ENCODE assay signal across 1 cellular context in the genomic region with DNA sequence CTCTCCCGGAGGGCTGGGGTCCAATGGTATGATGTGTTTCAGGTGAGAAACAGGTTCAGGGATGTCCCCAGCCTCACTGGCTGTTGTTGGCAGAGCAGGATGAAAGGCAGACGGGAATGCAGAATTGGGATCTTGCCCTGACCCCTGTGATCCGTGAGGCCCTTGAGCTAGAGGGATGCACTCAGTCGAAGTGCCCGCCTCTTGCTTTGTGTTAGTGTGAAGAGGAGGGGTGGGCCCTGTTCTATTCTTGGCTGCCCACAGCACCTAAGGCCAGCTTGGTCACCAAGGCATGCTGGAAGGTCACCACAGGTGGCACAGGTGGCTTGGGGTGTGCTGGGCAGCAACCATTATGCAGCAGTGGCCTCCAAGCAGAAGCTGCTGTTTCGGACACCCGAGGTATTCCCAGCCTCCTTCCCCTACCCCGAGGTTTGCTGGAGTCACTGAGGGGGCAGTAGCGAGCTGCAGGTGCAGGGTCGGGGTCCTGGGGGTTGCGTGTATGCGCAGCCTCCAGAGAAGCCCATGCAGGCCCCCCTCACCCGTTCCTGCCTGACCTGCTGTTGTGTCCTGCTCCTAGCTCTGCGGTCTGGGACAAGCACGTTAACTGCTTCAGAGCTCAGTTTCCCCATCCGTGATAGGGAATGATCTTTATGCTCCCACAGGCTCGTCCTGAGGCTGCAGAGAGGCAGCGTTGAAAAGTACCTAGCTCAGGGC.
TF ChIP-seq lines count a peak whose summit lies in the region.

No MANE protein-coding gene starts in this region.

TF ChIP-seq in GM23338, 12 proteins besides CTCF, POLR2A, EP300 and RAD21:
- TF ChIP-seq, protein P1, sequence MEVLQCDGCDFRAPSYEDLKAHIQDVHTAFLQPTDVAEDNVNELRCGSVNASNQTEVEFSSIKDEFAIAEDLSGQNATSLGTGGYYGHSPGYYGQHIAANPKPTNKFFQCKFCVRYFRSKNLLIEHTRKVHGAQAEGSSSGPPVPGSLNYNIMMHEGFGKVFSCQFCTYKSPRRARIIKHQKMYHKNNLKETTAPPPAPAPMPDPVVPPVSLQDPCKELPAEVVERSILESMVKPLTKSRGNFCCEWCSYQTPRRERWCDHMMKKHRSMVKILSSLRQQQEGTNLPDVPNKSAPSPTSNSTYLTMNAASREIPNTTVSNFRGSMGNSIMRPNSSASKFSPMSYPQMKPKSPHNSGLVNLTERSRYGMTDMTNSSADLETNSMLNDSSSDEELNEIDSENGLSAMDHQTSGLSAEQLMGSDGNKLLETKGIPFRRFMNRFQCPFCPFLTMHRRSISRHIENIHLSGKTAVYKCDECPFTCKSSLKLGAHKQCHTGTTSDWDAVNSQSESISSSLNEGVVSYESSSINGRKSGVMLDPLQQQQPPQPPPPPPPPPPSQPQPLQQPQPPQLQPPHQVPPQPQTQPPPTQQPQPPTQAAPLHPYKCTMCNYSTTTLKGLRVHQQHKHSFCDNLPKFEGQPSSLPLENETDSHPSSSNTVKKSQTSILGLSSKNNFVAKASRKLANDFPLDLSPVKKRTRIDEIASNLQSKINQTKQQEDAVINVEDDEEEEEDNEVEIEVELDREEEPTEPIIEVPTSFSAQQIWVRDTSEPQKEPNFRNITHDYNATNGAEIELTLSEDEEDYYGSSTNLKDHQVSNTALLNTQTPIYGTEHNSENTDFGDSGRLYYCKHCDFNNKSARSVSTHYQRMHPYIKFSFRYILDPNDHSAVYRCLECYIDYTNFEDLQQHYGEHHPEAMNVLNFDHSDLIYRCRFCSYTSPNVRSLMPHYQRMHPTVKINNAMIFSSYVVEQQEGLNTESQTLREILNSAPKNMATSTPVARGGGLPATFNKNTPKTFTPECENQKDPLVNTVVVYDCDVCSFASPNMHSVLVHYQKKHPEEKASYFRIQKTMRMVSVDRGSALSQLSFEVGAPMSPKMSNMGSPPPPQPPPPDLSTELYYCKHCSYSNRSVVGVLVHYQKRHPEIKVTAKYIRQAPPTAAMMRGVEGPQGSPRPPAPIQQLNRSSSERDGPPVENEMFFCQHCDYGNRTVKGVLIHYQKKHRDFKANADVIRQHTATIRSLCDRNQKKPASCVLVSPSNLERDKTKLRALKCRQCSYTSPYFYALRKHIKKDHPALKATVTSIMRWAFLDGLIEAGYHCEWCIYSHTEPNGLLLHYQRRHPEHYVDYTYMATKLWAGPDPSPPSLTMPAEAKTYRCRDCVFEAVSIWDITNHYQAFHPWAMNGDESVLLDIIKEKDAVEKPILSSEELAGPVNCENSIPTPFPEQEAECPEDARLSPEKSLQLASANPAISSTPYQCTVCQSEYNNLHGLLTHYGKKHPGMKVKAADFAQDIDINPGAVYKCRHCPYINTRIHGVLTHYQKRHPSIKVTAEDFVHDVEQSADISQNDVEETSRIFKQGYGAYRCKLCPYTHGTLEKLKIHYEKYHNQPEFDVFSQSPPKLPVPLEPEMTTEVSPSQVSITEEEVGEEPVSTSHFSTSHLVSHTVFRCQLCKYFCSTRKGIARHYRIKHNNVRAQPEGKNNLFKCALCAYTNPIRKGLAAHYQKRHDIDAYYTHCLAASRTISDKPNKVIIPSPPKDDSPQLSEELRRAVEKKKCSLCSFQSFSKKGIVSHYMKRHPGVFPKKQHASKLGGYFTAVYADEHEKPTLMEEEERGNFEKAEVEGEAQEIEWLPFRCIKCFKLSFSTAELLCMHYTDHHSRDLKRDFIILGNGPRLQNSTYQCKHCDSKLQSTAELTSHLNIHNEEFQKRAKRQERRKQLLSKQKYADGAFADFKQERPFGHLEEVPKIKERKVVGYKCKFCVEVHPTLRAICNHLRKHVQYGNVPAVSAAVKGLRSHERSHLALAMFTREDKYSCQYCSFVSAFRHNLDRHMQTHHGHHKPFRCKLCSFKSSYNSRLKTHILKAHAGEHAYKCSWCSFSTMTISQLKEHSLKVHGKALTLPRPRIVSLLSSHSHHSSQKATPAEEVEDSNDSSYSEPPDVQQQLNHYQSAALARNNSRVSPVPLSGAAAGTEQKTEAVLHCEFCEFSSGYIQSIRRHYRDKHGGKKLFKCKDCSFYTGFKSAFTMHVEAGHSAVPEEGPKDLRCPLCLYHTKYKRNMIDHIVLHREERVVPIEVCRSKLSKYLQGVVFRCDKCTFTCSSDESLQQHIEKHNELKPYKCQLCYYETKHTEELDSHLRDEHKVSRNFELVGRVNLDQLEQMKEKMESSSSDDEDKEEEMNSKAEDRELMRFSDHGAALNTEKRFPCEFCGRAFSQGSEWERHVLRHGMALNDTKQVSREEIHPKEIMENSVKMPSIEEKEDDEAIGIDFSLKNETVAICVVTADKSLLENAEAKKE (CRISPR knock-in tag; IDR thresholded peaks at IDR 0.05), result no peak
- no peak for TF ChIP-seq POLR2AphosphoS5 (IDR thresholded peaks at IDR 0.05; ENCODE audit: low read depth)
- TF ChIP-seq JUNB (IDR thresholded peaks at IDR 0.05; ENCODE audit: unreplicated experiment), result no peak
- no peak for TF ChIP-seq CREB1 (CRISPR knock-in tag; IDR thresholded peaks at IDR 0.05; ENCODE audit: low read depth)
- no peak for TF ChIP-seq EZH2phosphoT487 (IDR thresholded peaks at IDR 0.05; ENCODE audit: unreplicated experiment)
- no peak for TF ChIP-seq ZNF331 (CRISPR knock-in tag; IDR thresholded peaks at IDR 0.05; ENCODE audit: low read depth)
- TF ChIP-seq NANOG (IDR thresholded peaks at IDR 0.05; ENCODE audit: borderline replicate concordance), result no peak
- no peak for TF ChIP-seq ZNF114 (CRISPR knock-in tag; IDR thresholded peaks at IDR 0.05)
- TF ChIP-seq STAT1 (IDR thresholded peaks at IDR 0.05; ENCODE audit: unreplicated experiment), result no peak
- TF ChIP-seq, protein P2, sequence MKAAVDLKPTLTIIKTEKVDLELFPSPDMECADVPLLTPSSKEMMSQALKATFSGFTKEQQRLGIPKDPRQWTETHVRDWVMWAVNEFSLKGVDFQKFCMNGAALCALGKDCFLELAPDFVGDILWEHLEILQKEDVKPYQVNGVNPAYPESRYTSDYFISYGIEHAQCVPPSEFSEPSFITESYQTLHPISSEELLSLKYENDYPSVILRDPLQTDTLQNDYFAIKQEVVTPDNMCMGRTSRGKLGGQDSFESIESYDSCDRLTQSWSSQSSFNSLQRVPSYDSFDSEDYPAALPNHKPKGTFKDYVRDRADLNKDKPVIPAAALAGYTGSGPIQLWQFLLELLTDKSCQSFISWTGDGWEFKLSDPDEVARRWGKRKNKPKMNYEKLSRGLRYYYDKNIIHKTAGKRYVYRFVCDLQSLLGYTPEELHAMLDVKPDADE (IDR thresholded peaks at IDR 0.05), result no peak
- TF ChIP-seq EZH2 (IDR thresholded peaks at IDR 0.05; ENCODE audit: low read depth, unreplicated experiment), result no peak
- TF ChIP-seq, protein P3, sequence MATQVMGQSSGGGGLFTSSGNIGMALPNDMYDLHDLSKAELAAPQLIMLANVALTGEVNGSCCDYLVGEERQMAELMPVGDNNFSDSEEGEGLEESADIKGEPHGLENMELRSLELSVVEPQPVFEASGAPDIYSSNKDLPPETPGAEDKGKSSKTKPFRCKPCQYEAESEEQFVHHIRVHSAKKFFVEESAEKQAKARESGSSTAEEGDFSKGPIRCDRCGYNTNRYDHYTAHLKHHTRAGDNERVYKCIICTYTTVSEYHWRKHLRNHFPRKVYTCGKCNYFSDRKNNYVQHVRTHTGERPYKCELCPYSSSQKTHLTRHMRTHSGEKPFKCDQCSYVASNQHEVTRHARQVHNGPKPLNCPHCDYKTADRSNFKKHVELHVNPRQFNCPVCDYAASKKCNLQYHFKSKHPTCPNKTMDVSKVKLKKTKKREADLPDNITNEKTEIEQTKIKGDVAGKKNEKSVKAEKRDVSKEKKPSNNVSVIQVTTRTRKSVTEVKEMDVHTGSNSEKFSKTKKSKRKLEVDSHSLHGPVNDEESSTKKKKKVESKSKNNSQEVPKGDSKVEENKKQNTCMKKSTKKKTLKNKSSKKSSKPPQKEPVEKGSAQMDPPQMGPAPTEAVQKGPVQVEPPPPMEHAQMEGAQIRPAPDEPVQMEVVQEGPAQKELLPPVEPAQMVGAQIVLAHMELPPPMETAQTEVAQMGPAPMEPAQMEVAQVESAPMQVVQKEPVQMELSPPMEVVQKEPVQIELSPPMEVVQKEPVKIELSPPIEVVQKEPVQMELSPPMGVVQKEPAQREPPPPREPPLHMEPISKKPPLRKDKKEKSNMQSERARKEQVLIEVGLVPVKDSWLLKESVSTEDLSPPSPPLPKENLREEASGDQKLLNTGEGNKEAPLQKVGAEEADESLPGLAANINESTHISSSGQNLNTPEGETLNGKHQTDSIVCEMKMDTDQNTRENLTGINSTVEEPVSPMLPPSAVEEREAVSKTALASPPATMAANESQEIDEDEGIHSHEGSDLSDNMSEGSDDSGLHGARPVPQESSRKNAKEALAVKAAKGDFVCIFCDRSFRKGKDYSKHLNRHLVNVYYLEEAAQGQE (IDR thresholded peaks at IDR 0.05; ENCODE audit: unreplicated experiment), result no peak
TF ChIP-seq in GM23338: peak in this region for 0.
